In genomic region chr22:36776722-36777121, GRCh38 we compare ENCODE assay signal across 9 cellular contexts. TPM values are rescaled to one million over a fixed set of nuclear protein-coding genes. Genes with fewer than 3 reads are reported as not detected.
DNase-seq lines count a peak whose midpoint lies in the region; ATAC-seq lines count a peak whose summit lies in the region.
"Had no signal": no experiment of that assay in that cellular context is flagged by ENCODE, and none has a peak within 500 bp of the region (broad histone marks: within the 10 kb centered on the region; RNA-seq: fewer than 3 reads in every experiment).

No MANE protein-coding gene starts in this region.

- peak overlapping the region; percentile 40 for H3K4me3 ChIP-seq in iPS-18a (ENCODE audit: low read length)
- H3K4me3 ChIP-seq in subcutaneous abdominal adipose tissue (ENCODE audit: low read depth in 1 of 5, low read length in 5 of 5), result peak overlapping the region in 4 of 5 donors; percentile 31 to 50 (median 41)

- H3K27me3 ChIP-seq in iPS-18a (ENCODE audit: control insufficient read depth, insufficient read depth, low read length) (peaks cover 12% of the 10 kb centered on the region), subcutaneous abdominal adipose tissue (ENCODE audit: control insufficient read depth in 5 of 5, insufficient read depth in 4 of 5, low read length in 5 of 5) (no peaks in the 10 kb centered on the region)

- H3K4me3 Mint-ChIP-seq in activated CD4-positive, alpha-beta T cell treated with anti-CD3 and anti-CD28 coated beads for 36 hours, result peak overlapping the region; percentile 84

- H3K36me3 Mint-ChIP-seq in activated CD4-positive, alpha-beta T cell treated with anti-CD3 and anti-CD28 coated beads for 36 hours (ENCODE audit: low read depth), result no peaks in the 10 kb centered on the region

- H3K9ac ChIP-seq in iPS-18a (ENCODE audit: low read length), result peak overlapping the region; percentile 36
- peak overlapping the region in 3 of 5 donors; percentile 7 to 67 (median 33) for H3K9ac ChIP-seq in subcutaneous abdominal adipose tissue (ENCODE audit: low read length in 5 of 5)

- no peaks in the 10 kb centered on the region for H3K9me3 Mint-ChIP-seq in activated CD4-positive, alpha-beta T cell treated with anti-CD3 and anti-CD28 coated beads for 36 hours (ENCODE audit: low read depth)

- peak overlapping the region; percentile 92 for H3K27ac Mint-ChIP-seq in activated CD4-positive, alpha-beta T cell treated with anti-CD3 and anti-CD28 coated beads for 36 hours

- POLR2A ChIA-PET in activated CD4-positive, alpha-beta T cell treated with anti-CD3 and anti-CD28 coated beads for 36 hours (lab: Charles Lee), result interaction anchor here (1.2 to 1.4 kb wide), 2 partner anchors 76 to 201 kb away, joined by 6 to 12 read pairs; no protein-coding TSS in a partner anchor

- H3K9me3 ChIP-seq in iPS-18a (ENCODE audit: control insufficient read depth, low read depth, low read length) (peaks cover 7% of the 10 kb centered on the region), subcutaneous abdominal adipose tissue (ENCODE audit: control insufficient read depth in 5 of 5, low read length in 5 of 5) (no peaks in the 10 kb centered on the region)

- no peak for ATAC-seq in activated CD4-positive, alpha-beta T cell treated with anti-CD3 and anti-CD28 coated beads for 36 hours
- ATAC-seq in HG03442 (IDR thresholded peaks at IDR 0.05; ENCODE audit: unreplicated experiment), result no peak
- ATAC-seq in HG03039 (IDR thresholded peaks at IDR 0.05; ENCODE audit: unreplicated experiment), result no peak

- H3K27me3 Mint-ChIP-seq in activated CD4-positive, alpha-beta T cell treated with anti-CD3 and anti-CD28 coated beads for 36 hours, result no peaks in the 10 kb centered on the region

- CTCF ChIA-PET in activated CD4-positive, alpha-beta T cell treated with anti-CD3 and anti-CD28 coated beads for 36 hours (lab: Charles Lee), result interaction anchor here (0.5 to 5.5 kb wide), 9 partner anchors 17 to 522 kb away, joined by 3 to 39 read pairs (median 4); partner anchors contain the start of gene EIF3D

- H3K4me1 Mint-ChIP-seq in activated CD4-positive, alpha-beta T cell treated with anti-CD3 and anti-CD28 coated beads for 36 hours, result peaks cover 30% of the 10 kb centered on the region

- no peaks in the 10 kb centered on the region for H3K4me1 ChIP-seq in iPS-18a (ENCODE audit: control insufficient read depth, low read depth, low read length)
- H3K4me1 ChIP-seq in subcutaneous abdominal adipose tissue (ENCODE audit: control insufficient read depth in 5 of 5, insufficient read depth in 5 of 5, low read length in 5 of 5), result peaks cover 9 to 20% (median 18%) of the 10 kb centered on the region in 5 donors

- no peak overlapping the region for H3K27ac ChIP-seq in iPS-18a (ENCODE audit: low read length)
- no peak overlapping the region for H3K27ac ChIP-seq in subcutaneous abdominal adipose tissue (ENCODE audit: low read depth, low read length)

- no peaks in the 10 kb centered on the region for H3K36me3 ChIP-seq in iPS-18a (ENCODE audit: control insufficient read depth, low read depth, low read length)
- H3K36me3 ChIP-seq in subcutaneous abdominal adipose tissue (ENCODE audit: control insufficient read depth in 5 of 5, insufficient read depth in 5 of 5, low read length in 5 of 5), result peaks cover 0 to 7% (median 2%) of the 10 kb centered on the region in 5 donors

- intact Hi-C loops in activated CD4-positive, alpha-beta T cell treated with anti-CD3 and anti-CD28 coated beads for 36 hours (cut with DNase I, micrococcal nuclease), result loop anchor here (1.0 to 5.0 kb wide), 9 partner anchors 77 to 708 kb away; partner anchors contain the start of genes EIF3D (in 2 of the 2) and KCTD17 (in 1 of the 2)

- DNase-seq in activated CD4-positive, alpha-beta T cell treated with anti-CD3 and anti-CD28 coated beads for 36 hours, result no peak
- no peak for DNase-seq in activated CD4-positive, alpha-beta T cell treated with anti-CD3 and anti-CD28 coated beads, Interleukin-2, amount 50 U/mL, for 1 hour
- DNase-seq in activated CD8-positive, alpha-beta memory T cell treated with anti-CD3 and anti-CD28 coated beads, Interleukin-2, amount 50 U/mL, for 48 hours, result peak; percentile 63
- DNase-seq in hippocampal formation (lab: John Stamatoyannopoulos, UW), result no peak

RNA-seq across cellular contexts. Expression of gene IFT27, which starts 0.8 kb away (rescaled TPM):
- 10 to 100 TPM; 14.9 to 21.6 TPM for total RNA-seq in activated CD4-positive, alpha-beta T cell treated with anti-CD3 and anti-CD28 coated beads for 36 hours

RNA-seq across cellular contexts. Expression of gene PVALB, which starts 40.1 kb away (rescaled TPM):
- not detected for total RNA-seq in activated CD4-positive, alpha-beta T cell treated with anti-CD3 and anti-CD28 coated beads for 36 hours
- total RNA-seq: kidney epithelial cell had no signal
